24 cellular contexts compared by ENCODE assay signal in the genomic region with DNA sequence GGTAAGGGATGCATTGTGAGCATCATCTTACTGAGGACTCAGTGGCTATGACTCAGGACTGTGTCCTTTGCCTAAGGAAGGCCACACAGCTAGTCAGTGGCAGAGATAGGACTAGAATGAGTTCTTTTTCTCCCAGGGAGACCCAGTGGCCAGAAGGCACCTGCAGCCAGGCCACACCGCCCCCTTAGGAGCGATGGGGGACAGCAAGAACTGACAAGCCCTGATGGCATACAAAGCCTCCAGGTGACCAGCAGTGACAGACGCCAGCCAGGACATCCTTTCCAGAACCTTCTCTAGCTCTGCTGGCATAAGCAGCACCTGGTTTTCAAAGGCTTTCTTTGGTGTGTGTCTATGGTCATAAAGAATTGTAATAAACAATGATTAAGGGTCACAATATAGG.
"Had no signal": no experiment of that assay in that cellular context is flagged by ENCODE, and none has a peak within 500 bp of the region (broad histone marks: within the 10 kb centered on the region; RNA-seq: fewer than 3 reads in every experiment).

No MANE protein-coding gene starts in this region.

- FAIRE-seq: TTC549 had no signal

- H3K27ac ChIP-seq: adrenal gland, breast epithelium, KMS-11, SK-N-MC had no signal

- ATAC-seq: activated CD4-positive, alpha-beta T cell treated with anti-CD3 and anti-CD28 coated beads for 36 hours; activated CD8-positive, alpha-beta T cell treated with anti-CD3 and anti-CD28 coated beads for 36 hours; activated T-cell treated with anti-CD3 and anti-CD28 coated beads, Interleukin-2, amount 50 U/mL, for 72 hours; Panc1; Right ventricle myocardium inferior; T-cell had no signal

- H3K4me3 Mint-ChIP-seq: activated CD4-positive, alpha-beta T cell treated with anti-CD3 and anti-CD28 coated beads for 36 hours; activated CD8-positive, alpha-beta T cell treated with anti-CD3 and anti-CD28 coated beads for 36 hours; activated naive CD8-positive, alpha-beta T cell treated with anti-CD3 and anti-CD28 coated beads, Interleukin-2, amount 10 ng/mL, durations not matched to agents 7 days and 5 days; activated T-cell treated with anti-CD3 and anti-CD28 coated beads, Interleukin-2, amount 50 U/mL, for 72 hours; T-cell had no signal

- H3K27ac Mint-ChIP-seq: activated CD4-positive, alpha-beta T cell treated with anti-CD3 and anti-CD28 coated beads for 36 hours; activated CD8-positive, alpha-beta T cell treated with anti-CD3 and anti-CD28 coated beads for 36 hours; activated naive CD8-positive, alpha-beta T cell treated with anti-CD3 and anti-CD28 coated beads, Interleukin-2, amount 10 ng/mL, durations not matched to agents 7 days and 5 days; activated T-cell treated with anti-CD3 and anti-CD28 coated beads, Interleukin-2, amount 50 U/mL, for 72 hours; activated T-helper 2 cell treated with anti-CD3 and anti-CD28 coated beads, Interferon-gamma antibody, Interleukin-2, Interleukin-4, amounts not matched to agents 10 μg/mL and 5 μg/mL and 100 μg/mL, durations not matched to agents 14 hours and 24 hours and 36 hours; T-cell had no signal

- H3K36me3 Mint-ChIP-seq: activated naive CD8-positive, alpha-beta T cell treated with anti-CD3 and anti-CD28 coated beads, Interleukin-2, amount 10 ng/mL, durations not matched to agents 7 days and 5 days; T-cell had no signal

- H3K9me3 Mint-ChIP-seq: activated CD8-positive, alpha-beta T cell treated with anti-CD3 and anti-CD28 coated beads for 36 hours; activated naive CD8-positive, alpha-beta T cell treated with anti-CD3 and anti-CD28 coated beads, Interleukin-2, amount 10 ng/mL, durations not matched to agents 7 days and 5 days; activated T-helper 2 cell treated with anti-CD3 and anti-CD28 coated beads, Interferon-gamma antibody, Interleukin-2, Interleukin-4, amounts not matched to agents 10 μg/mL and 5 μg/mL and 100 μg/mL, durations not matched to agents 14 hours and 24 hours and 36 hours had no signal

- DNase-seq: activated CD4-positive, alpha-beta T cell treated with anti-CD3 and anti-CD28 coated beads for 36 hours; activated CD4-positive, alpha-beta T cell treated with anti-CD3 and anti-CD28 coated beads, Interleukin-2, amount 50 U/mL, for 1 hour; activated CD8-positive, alpha-beta memory T cell treated with anti-CD3 and anti-CD28 coated beads, Interleukin-2, amount 50 U/mL, for 4 hours; activated CD8-positive, alpha-beta T cell treated with anti-CD3 and anti-CD28 coated beads for 36 hours; activated naive CD4-positive, alpha-beta T cell treated with anti-CD3 and anti-CD28 coated beads, Interleukin-2, amount 50 U/mL, for 16 hours; activated naive CD8-positive, alpha-beta T cell treated with anti-CD3 and anti-CD28 coated beads, Interleukin-2, amount 10 ng/mL, durations not matched to agents 7 days and 5 days; activated T-cell treated with anti-CD3 and anti-CD28 coated beads, Interleukin-2, amount 50 U/mL, for 72 hours; adrenal gland; central memory CD4-positive, alpha-beta T cell; MG63; NCI-H1694 treated with DMSO at 0.1 percent for 48 hours; NCI-H446; OCI-M1; RPMI8226; T-cell; T-helper 2 cell; T1000 had no signal

- H3K4me1 Mint-ChIP-seq: activated CD4-positive, alpha-beta T cell treated with anti-CD3 and anti-CD28 coated beads for 36 hours; activated naive CD8-positive, alpha-beta T cell treated with anti-CD3 and anti-CD28 coated beads, Interleukin-2, amount 10 ng/mL, durations not matched to agents 7 days and 5 days; T-cell had no signal

- H3K9me3 ChIP-seq: adrenal gland, breast epithelium, MG63 had no signal

- H3K27me3 ChIP-seq: adrenal gland, breast epithelium, MG63 had no signal

- H3K4me1 ChIP-seq: adrenal gland, breast epithelium had no signal

- H3K27me3 Mint-ChIP-seq: activated CD4-positive, alpha-beta T cell treated with anti-CD3 and anti-CD28 coated beads for 36 hours; activated naive CD8-positive, alpha-beta T cell treated with anti-CD3 and anti-CD28 coated beads, Interleukin-2, amount 10 ng/mL, durations not matched to agents 7 days and 5 days; T-cell had no signal

- H3K36me3 ChIP-seq: adrenal gland, breast epithelium, MG63 had no signal

- H3K9ac ChIP-seq: KMS-11 had no signal

- H3K4me3 ChIP-seq: adrenal gland, breast epithelium, MG63, SK-N-MC had no signal

- H3K4me2 ChIP-seq: KMS-11 had no signal
